20 cellular contexts compared by ENCODE assay signal in genomic region chr6:131257104-131257503, GRCh38.
A peak's percentile ranks its signal among the peaks of the same experiment; 100 is the strongest.
DNase-seq lines count a peak whose midpoint lies in the region; ATAC-seq and TF ChIP-seq lines count a peak whose summit lies in the region.
"Had no signal": no experiment of that assay in that cellular context is flagged by ENCODE, and none has a peak within 500 bp of the region (broad histone marks: within the 10 kb centered on the region; RNA-seq: fewer than 3 reads in every experiment).

No MANE protein-coding gene starts in this region.

- no peak overlapping the region for H4K12ac ChIP-seq in trophoblast cell (ENCODE audit: low read depth, low read length)

- H3K79me1 ChIP-seq in trophoblast cell (ENCODE audit: low read length) = no peaks in the 10 kb centered on the region

- intact Hi-C loops in left lung (cut with DNase I) = no loop called here
- intact Hi-C loops in upper lobe of right lung (cut with DNase I) = no loop called here
- intact Hi-C loops in Right ventricle myocardium superior (cut with DNase I) = no loop called here

- H3K4me2 ChIP-seq in trophoblast cell (ENCODE audit: low read length) = no peak overlapping the region

- H3K27ac Mint-ChIP-seq in T-cell (peak overlapping the region; percentile 52 to 54), nephron progenitor cell (peak overlapping the region; percentile 90)
- H3K27ac Mint-ChIP-seq in natural killer cell treated with Interleukin-12 subunit alpha and Interleukin-12 subunit beta and Interleukin-15 and Interleukin-18, amount 100 ng/mL, for 72 hours = no peak overlapping the region

- H3K36me3 Mint-ChIP-seq in T-cell (peaks cover 41% of the 10 kb centered on the region), nephron progenitor cell (ENCODE audit: low read depth) (peaks cover 17% of the 10 kb centered on the region)
- H3K36me3 Mint-ChIP-seq in natural killer cell treated with Interleukin-12 subunit alpha and Interleukin-12 subunit beta and Interleukin-15 and Interleukin-18, amount 100 ng/mL, for 72 hours = no peaks in the 10 kb centered on the region

- H3K27me3 ChIP-seq in left lung (no peaks in the 10 kb centered on the region), upper lobe of right lung (no peaks in the 10 kb centered on the region), trophoblast cell (ENCODE audit: insufficient read depth, low read length) (no peaks in the 10 kb centered on the region)

- H2AFZ ChIP-seq in trophoblast cell (ENCODE audit: insufficient read depth, low read length, poor library complexity) = no peak overlapping the region

- no peak overlapping the region for H4K8ac ChIP-seq in trophoblast cell (ENCODE audit: low read depth, low read length)

- no peak for ATAC-seq in T-cell (replicated peaks in 1 of 4)
- ATAC-seq in left lung = peak; percentile 87
- ATAC-seq in upper lobe of right lung = peak; percentile 94
- no peak for ATAC-seq in natural killer cell treated with Interleukin-12 subunit alpha and Interleukin-12 subunit beta and Interleukin-15 and Interleukin-18, amount 100 ng/mL, for 72 hours
- ATAC-seq in Right ventricle myocardium superior (ENCODE audit: poor library complexity) = no peak
- ATAC-seq: A549 had no signal

- no CpG with 5 or more reads among the region's 2 CpGs for WGBS in trophoblast cell (ENCODE audit: extremely low coverage, insufficient coverage, insufficient read length)

- H3K27ac ChIP-seq in left lung = no peak overlapping the region
- H3K27ac ChIP-seq in upper lobe of right lung = no peak overlapping the region
- no peak overlapping the region for H3K27ac ChIP-seq in trophoblast cell (ENCODE audit: low read depth, low read length)
- H3K27ac ChIP-seq: A549 had no signal

- H3K9ac ChIP-seq in trophoblast cell (ENCODE audit: low read length) = no peak overlapping the region

- H3K4me1 Mint-ChIP-seq in T-cell (peaks cover 31 to 45% (median 38%) of the 10 kb centered on the region in 3 donors), nephron progenitor cell (peaks cover 51% of the 10 kb centered on the region)
- H3K4me1 Mint-ChIP-seq in natural killer cell treated with Interleukin-12 subunit alpha and Interleukin-12 subunit beta and Interleukin-15 and Interleukin-18, amount 100 ng/mL, for 72 hours (ENCODE audit: low read depth in 2 of 2) = peaks cover 15 to 19% of the 10 kb centered on the region in 2 donors

- H2BK120ac ChIP-seq in trophoblast cell (ENCODE audit: insufficient read depth, low read length, poor library complexity) = no peak overlapping the region

- H3K4ac ChIP-seq in trophoblast cell (ENCODE audit: low read depth, low read length) = no peak overlapping the region

- CTCF ChIA-PET in T-cell (lab: Charles Lee) = no interaction called here

- H3K23ac ChIP-seq in trophoblast cell (ENCODE audit: low read length) = no peak overlapping the region

- H3K4me3 ChIP-seq in left lung (no peak overlapping the region), upper lobe of right lung (no peak overlapping the region), trophoblast cell (ENCODE audit: low read depth, low read length) (no peak overlapping the region)
- H3K4me3 ChIP-seq: A549 had no signal

- no peak overlapping the region for H3K4me3 Mint-ChIP-seq in T-cell
- no peak overlapping the region for H3K4me3 Mint-ChIP-seq in nephron progenitor cell
- no peak overlapping the region for H3K4me3 Mint-ChIP-seq in natural killer cell treated with Interleukin-12 subunit alpha and Interleukin-12 subunit beta and Interleukin-15 and Interleukin-18, amount 100 ng/mL, for 72 hours

- peaks cover 0 to 4% of the 10 kb centered on the region in 2 donors for H3K4me1 ChIP-seq in left lung
- peaks cover 4% of the 10 kb centered on the region for H3K4me1 ChIP-seq in upper lobe of right lung
- no peaks in the 10 kb centered on the region for H3K4me1 ChIP-seq in trophoblast cell (ENCODE audit: control insufficient read depth in 1 of 2, insufficient read depth in 2 of 2, low read length in 2 of 2)

- TF ChIP-seq CTCF in left lung (IDR thresholded peaks at IDR 0.05) (no peak), nephron progenitor cell (IDR thresholded peaks at IDR 0.05) (no peak), upper lobe of right lung (IDR thresholded peaks at IDR 0.05) (no peak)

- H2AK5ac ChIP-seq in trophoblast cell (ENCODE audit: low read length) = no peak overlapping the region

- H3K36me3 ChIP-seq in left lung (no peaks in the 10 kb centered on the region), upper lobe of right lung (no peaks in the 10 kb centered on the region), trophoblast cell (ENCODE audit: control insufficient read depth in 1 of 2, insufficient read depth in 2 of 2, low read length in 2 of 2) (no peaks in the 10 kb centered on the region)

- no peak overlapping the region for H3K18ac ChIP-seq in trophoblast cell (ENCODE audit: low read length)

- no peak for DNase-seq in T-cell
- peak in 1 of 2 donors; percentile 63 for DNase-seq in left lung
- DNase-seq in nephron progenitor cell = no peak
- DNase-seq in upper lobe of right lung = peak; percentile 73
- DNase-seq in natural killer cell treated with Interleukin-12 subunit alpha and Interleukin-12 subunit beta and Interleukin-15 and Interleukin-18, amount 100 ng/mL, for 72 hours (ENCODE audit: low spot score) = no peak
- DNase-seq in Right ventricle myocardium superior = no peak
- DNase-seq in trophoblast cell = no peak
- DNase-seq: DMS53; HCEC 1CT; KBM-7; MV-4-11; NCI-H1105; NCI-H2029; NCI-H446 treated with DMSO at 0.1 percent for 48 hours; NCI-H526; NCI-H82; NK-92 treated with Interleukin-12 subunit alpha and Interleukin-12 subunit beta, amount 100 ng/mL, for 24 hours; RPMI8226; SHP77 had no signal

- no peaks in the 10 kb centered on the region for H3K9me3 ChIP-seq in left lung
- H3K9me3 ChIP-seq in upper lobe of right lung = no peaks in the 10 kb centered on the region
- no peaks in the 10 kb centered on the region for H3K9me3 ChIP-seq in trophoblast cell (ENCODE audit: insufficient read depth, low read depth, low read length)
- H3K9me3 ChIP-seq: A549 had no signal

- H3K14ac ChIP-seq in trophoblast cell (ENCODE audit: low read length) = no peak overlapping the region

- POLR2A ChIA-PET in T-cell (lab: Charles Lee) = interaction anchor here in 1 of 2 donors (0.6 kb wide), 1 partner anchor 237 kb away, joined by 3 read pairs; no protein-coding TSS in a partner anchor

- H3K27me3 Mint-ChIP-seq in T-cell (no peaks in the 10 kb centered on the region), nephron progenitor cell (ENCODE audit: low read depth, poor library complexity) (no peaks in the 10 kb centered on the region)
- no peaks in the 10 kb centered on the region for H3K27me3 Mint-ChIP-seq in natural killer cell treated with Interleukin-12 subunit alpha and Interleukin-12 subunit beta and Interleukin-15 and Interleukin-18, amount 100 ng/mL, for 72 hours

- no peak overlapping the region for H4K91ac ChIP-seq in trophoblast cell (ENCODE audit: low read depth, low read length)

- H2BK12ac ChIP-seq in trophoblast cell (ENCODE audit: low read length) = no peak overlapping the region

- H3K79me2 ChIP-seq in trophoblast cell (ENCODE audit: control insufficient read depth, insufficient read depth, low read length, poor library complexity) = no peaks in the 10 kb centered on the region

- peaks cover 0 to 12% (median 3%) of the 10 kb centered on the region in 3 donors for H3K9me3 Mint-ChIP-seq in T-cell
- peaks cover 22% of the 10 kb centered on the region for H3K9me3 Mint-ChIP-seq in nephron progenitor cell
- H3K9me3 Mint-ChIP-seq in natural killer cell treated with Interleukin-12 subunit alpha and Interleukin-12 subunit beta and Interleukin-15 and Interleukin-18, amount 100 ng/mL, for 72 hours = no peaks in the 10 kb centered on the region

- H2BK5ac ChIP-seq in trophoblast cell (ENCODE audit: low read depth, low read length, poor library complexity) = no peak overlapping the region

Comparison
In these comparisons a context has a peak if more than half of its experiments do, and no peak if none do; other contexts are left out.
1. ATAC-seq: peak in left lung (single experiment) and upper lobe of right lung (single experiment); none in T-cell (0 of 4), natural killer cell treated with Interleukin-12 subunit alpha and Interleukin-12 subunit beta and Interleukin-15 and Interleukin-18, amount 100 ng/mL, for 72 hours (0 of 2) and Right ventricle myocardium superior (single experiment).
2. H3K27ac Mint-ChIP-seq: peak in T-cell (2 of 2) and nephron progenitor cell (single experiment); none in natural killer cell treated with Interleukin-12 subunit alpha and Interleukin-12 subunit beta and Interleukin-15 and Interleukin-18, amount 100 ng/mL, for 72 hours (0 of 2).